8 cellular contexts compared by ENCODE assay signal in genomic region chr3:184540777-184541681, GRCh38. TPM values are rescaled to one million over a fixed set of nuclear protein-coding genes. Genes with fewer than 3 reads are reported as not detected.
DNase-seq lines count a peak whose midpoint lies in the region; ATAC-seq and TF ChIP-seq lines count a peak whose summit lies in the region.

No MANE protein-coding gene starts in this region.

- peak overlapping the region in 2 of 10 donors; percentile 4 to 44 for H3K27ac Mint-ChIP-seq in naive thymus-derived CD8-positive, alpha-beta T cell

- H3K4me1 Mint-ChIP-seq in naive thymus-derived CD8-positive, alpha-beta T cell = peaks cover 9 to 17% (median 14%) of the 10 kb centered on the region in 4 donors

- no peaks in the 10 kb centered on the region for H3K79me2 ChIP-seq in SK-N-SH (ENCODE audit: insufficient read depth)

- peak overlapping the region in 1 of 2 experiments; percentile 33; a peak in 1 of 4 replicates for H3K4me3 ChIP-seq in SK-N-SH (ENCODE audit: low read depth in 2 of 2, low read length in 1 of 2)
- no peak overlapping the region for H3K4me3 ChIP-seq in stomach

- POLR2A ChIA-PET in SK-N-SH (lab: Yijun Ruan, JAX) = no interaction called here
- POLR2A ChIA-PET in naive thymus-derived CD8-positive, alpha-beta T cell (lab: Charles Lee) = interaction anchor here (0.5 to 2.4 kb wide), 2 partner anchors 16 to 294 kb away, joined by 3 to 6 read pairs; no protein-coding TSS in a partner anchor

- peak; percentile 61 for TF ChIP-seq CTCF in SK-N-SH (IDR thresholded peaks at IDR 0.05)
- TF ChIP-seq CTCF in stomach (IDR thresholded peaks at IDR 0.05) = peak in 5 of 7 experiments; percentile 57 to 88 (median 79)

- peaks cover 0 to 4% of the 10 kb centered on the region in 2 experiments; a peak in 1 of 4 replicates for H3K4me1 ChIP-seq in SK-N-SH (ENCODE audit: control insufficient read depth in 1 of 2, insufficient read depth in 2 of 2, low read depth in 1 of 2, low read length in 1 of 2)
- peaks cover 0 to 8% (median 7%) of the 10 kb centered on the region in 4 donors for H3K4me1 ChIP-seq in stomach

- 65% methylated on average over 14 of the region's 14 CpGs for WGBS in SK-N-SH (ENCODE audit: low lambda C conversion rate)
- WGBS in stomach, 5 donors = 38 to 41% (median 40%) methylated on average over 14 of the region's 14 CpGs

- TF ChIP-seq EP300 in SK-N-SH (IDR thresholded peaks at IDR 0.05; ENCODE audit: borderline replicate concordance in 1 of 2, low read depth in 1 of 2, low read length in 1 of 2) (no peak), stomach (IDR thresholded peaks at IDR 0.05) (no peak)

- ATAC-seq in SK-N-SH treated with all-trans-retinoic acid at 6 μM for 48 hours (no peak), HG02840 (IDR thresholded peaks at IDR 0.05; ENCODE audit: low FRiP score, unreplicated experiment) (no peak)
- peak; percentile 72 to 82 for ATAC-seq in naive thymus-derived CD8-positive, alpha-beta T cell

- H3F3A ChIP-seq in SK-N-SH (replicated peaks; ENCODE audit: insufficient read depth) = peaks cover 6% of the 10 kb centered on the region

- peaks cover 53% of the 10 kb centered on the region for H3K27me3 ChIP-seq in SK-N-SH (ENCODE audit: insufficient read depth)
- H3K27me3 ChIP-seq in stomach = peaks cover 0 to 51% (median 5%) of the 10 kb centered on the region in 3 donors

- no peaks in the 10 kb centered on the region for H3K36me3 Mint-ChIP-seq in naive thymus-derived CD8-positive, alpha-beta T cell

- H3K36me3 ChIP-seq in SK-N-SH (replicated peaks in 1 of 2; ENCODE audit: control insufficient read depth in 1 of 2, insufficient read depth in 2 of 2, low read length in 1 of 2) (no peaks in the 10 kb centered on the region), stomach (no peaks in the 10 kb centered on the region)

- H3K27me3 Mint-ChIP-seq in naive thymus-derived CD8-positive, alpha-beta T cell = peaks cover 5 to 52% (median 30%) of the 10 kb centered on the region in 5 donors

- TF ChIP-seq RAD21 in SK-N-SH (IDR thresholded peaks at IDR 0.05; ENCODE audit: low read length) = peak; percentile 40

- CTCF ChIA-PET in SK-N-SH (lab: Yijun Ruan, JAX) = interaction anchor here (0.6 to 11.7 kb wide), 24 partner anchors 9 to 241 kb away, joined by 3 to 165 read pairs (median 4); no protein-coding TSS in a partner anchor

- DNase-seq in SK-N-SH = no peak
- peak; percentile 91 for DNase-seq in NCI-H345 (lab: John Stamatoyannopoulos, UW)
- peak; percentile 74 to 79 for DNase-seq in activated CD4-positive, alpha-beta T cell treated with anti-CD3 and anti-CD28 coated beads, Interleukin-2, amount 50 U/mL, for 4 hours
- DNase-seq in effector CD8-positive, alpha-beta T cell (lab: John Stamatoyannopoulos, UW) = peak; percentile 67
- DNase-seq in naive thymus-derived CD8-positive, alpha-beta T cell = peak; percentile 61 to 89 (median 74)
- peak; percentile 92 for DNase-seq in stomach

- no peak overlapping the region for H3K9ac ChIP-seq in SK-N-SH

- no peaks in the 10 kb centered on the region for H4K20me1 ChIP-seq in SK-N-SH (ENCODE audit: insufficient read depth)

- H3K27ac ChIP-seq in SK-N-SH (ENCODE audit: low read depth in 2 of 2, low read length in 1 of 2) (no peak overlapping the region), stomach (no peak overlapping the region)

- H3K4me2 ChIP-seq in SK-N-SH = no peak overlapping the region

- H2AFZ ChIP-seq in SK-N-SH (ENCODE audit: low read depth) = no peak overlapping the region

- TF ChIP-seq POLR2A in stomach (IDR thresholded peaks at IDR 0.05) = no peak

- H3K9me2 ChIP-seq in SK-N-SH = no peaks in the 10 kb centered on the region

- H3K9me3 Mint-ChIP-seq in naive thymus-derived CD8-positive, alpha-beta T cell = no peaks in the 10 kb centered on the region

- intact Hi-C loops in stomach (cut with DNase I; ENCODE audit: low total_unique reads) = loop anchor here (5.0 kb wide), 1 partner anchor 124 kb away; no protein-coding TSS in a partner anchor

- no peak overlapping the region for H3K4me3 Mint-ChIP-seq in naive thymus-derived CD8-positive, alpha-beta T cell

- H3K9me3 ChIP-seq in SK-N-SH = no peaks in the 10 kb centered on the region
- no peaks in the 10 kb centered on the region for H3K9me3 ChIP-seq in stomach

TF ChIP-seq in SK-N-SH, 30 proteins besides CTCF, POLR2A, EP300 and RAD21:
- TF ChIP-seq TCF12 (IDR thresholded peaks at IDR 0.05) (no peak), EZH2phosphoT487 (IDR thresholded peaks at IDR 0.05; ENCODE audit: borderline replicate concordance, low read depth) (no peak), RCOR1 (IDR thresholded peaks at IDR 0.05; ENCODE audit: low read length) (no peak), IRF3 (IDR thresholded peaks at IDR 0.05; ENCODE audit: low read depth, low read length) (no peak), SMC3 (IDR thresholded peaks at IDR 0.05; ENCODE audit: low read depth, low read length) (peak; percentile 28; the same call in 1 of the 2 replicates), YY1 (IDR thresholded peaks at IDR 0.05; ENCODE audit: low read depth) (no peak)
- TF ChIP-seq, protein P1, sequence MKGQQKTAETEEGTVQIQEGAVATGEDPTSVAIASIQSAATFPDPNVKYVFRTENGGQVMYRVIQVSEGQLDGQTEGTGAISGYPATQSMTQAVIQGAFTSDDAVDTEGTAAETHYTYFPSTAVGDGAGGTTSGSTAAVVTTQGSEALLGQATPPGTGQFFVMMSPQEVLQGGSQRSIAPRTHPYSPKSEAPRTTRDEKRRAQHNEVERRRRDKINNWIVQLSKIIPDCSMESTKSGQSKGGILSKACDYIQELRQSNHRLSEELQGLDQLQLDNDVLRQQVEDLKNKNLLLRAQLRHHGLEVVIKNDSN (IDR thresholded peaks at IDR 0.05; ENCODE audit: borderline replicate concordance, low read depth) = no peak

TF ChIP-seq in SK-N-SH treated with all-trans-retinoic acid at 6 μM for 48 hours, 23 proteins besides CTCF, POLR2A, EP300 and RAD21:
- TF ChIP-seq RARB (CRISPR knock-in tag; IDR thresholded peaks at IDR 0.05) = no peak
- TF ChIP-seq TCF4 (CRISPR knock-in tag; IDR thresholded peaks at IDR 0.05; ENCODE audit: borderline replicate concordance) = no peak
- TF ChIP-seq, protein P2, sequence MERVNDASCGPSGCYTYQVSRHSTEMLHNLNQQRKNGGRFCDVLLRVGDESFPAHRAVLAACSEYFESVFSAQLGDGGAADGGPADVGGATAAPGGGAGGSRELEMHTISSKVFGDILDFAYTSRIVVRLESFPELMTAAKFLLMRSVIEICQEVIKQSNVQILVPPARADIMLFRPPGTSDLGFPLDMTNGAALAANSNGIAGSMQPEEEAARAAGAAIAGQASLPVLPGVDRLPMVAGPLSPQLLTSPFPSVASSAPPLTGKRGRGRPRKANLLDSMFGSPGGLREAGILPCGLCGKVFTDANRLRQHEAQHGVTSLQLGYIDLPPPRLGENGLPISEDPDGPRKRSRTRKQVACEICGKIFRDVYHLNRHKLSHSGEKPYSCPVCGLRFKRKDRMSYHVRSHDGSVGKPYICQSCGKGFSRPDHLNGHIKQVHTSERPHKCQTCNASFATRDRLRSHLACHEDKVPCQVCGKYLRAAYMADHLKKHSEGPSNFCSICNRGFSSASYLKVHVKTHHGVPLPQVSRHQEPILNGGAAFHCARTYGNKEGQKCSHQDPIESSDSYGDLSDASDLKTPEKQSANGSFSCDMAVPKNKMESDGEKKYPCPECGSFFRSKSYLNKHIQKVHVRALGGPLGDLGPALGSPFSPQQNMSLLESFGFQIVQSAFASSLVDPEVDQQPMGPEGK (CRISPR knock-in tag; IDR thresholded peaks at IDR 0.05; ENCODE audit: borderline replicate concordance) = no peak
- no peak for TF ChIP-seq PPARA (CRISPR knock-in tag; IDR thresholded peaks at IDR 0.05; ENCODE audit: borderline replicate concordance)
- no peak for TF ChIP-seq ZC3H10 (CRISPR knock-in tag; IDR thresholded peaks at IDR 0.05)
TF ChIP-seq in SK-N-SH treated with all-trans-retinoic acid at 6 μM for 48 hours: peak in this region for 0.

RNA-seq across cellular contexts. Expression of gene EPHB3, which starts 20.6 kb away (rescaled TPM):
- polyA plus RNA-seq in SK-N-SH (2012; rRNA removed) (2.1 and 4.2 TPM in 2 replicates), stomach (10 to 100 TPM in 1 of 3 donors, 1 to 10 TPM in 2; 2.9 to 25.1 (median 8.5) TPM)
- 1.5 and 2.0 TPM in 2 replicates for polyA plus RNA-seq in SK-N-SH (2012; cell fraction: cytosol; rRNA removed)
- 10.0 and 14.1 TPM in 2 replicates for polyA plus RNA-seq in SK-N-SH (2012; cell fraction: nucleus; rRNA removed)
- not detected for total RNA-seq in naive thymus-derived CD8-positive, alpha-beta T cell
- polyA plus RNA-seq in naive thymus-derived CD8-positive, alpha-beta T cell = under 1 TPM; 0.23 to 0.59 (median 0.55) TPM
- 10 to 100 TPM; 20.4 to 33.3 (median 22.8) TPM for total RNA-seq in stomach

Comparison
In these comparisons a context has a peak if more than half of its experiments do, and no peak if none do; other contexts are left out.
1. ATAC-seq: peak in naive thymus-derived CD8-positive, alpha-beta T cell (2 of 2); none in SK-N-SH treated with all-trans-retinoic acid at 6 μM for 48 hours (single experiment) and HG02840 (single experiment).